21 cellular contexts compared by ENCODE assay signal in the genomic region with DNA sequence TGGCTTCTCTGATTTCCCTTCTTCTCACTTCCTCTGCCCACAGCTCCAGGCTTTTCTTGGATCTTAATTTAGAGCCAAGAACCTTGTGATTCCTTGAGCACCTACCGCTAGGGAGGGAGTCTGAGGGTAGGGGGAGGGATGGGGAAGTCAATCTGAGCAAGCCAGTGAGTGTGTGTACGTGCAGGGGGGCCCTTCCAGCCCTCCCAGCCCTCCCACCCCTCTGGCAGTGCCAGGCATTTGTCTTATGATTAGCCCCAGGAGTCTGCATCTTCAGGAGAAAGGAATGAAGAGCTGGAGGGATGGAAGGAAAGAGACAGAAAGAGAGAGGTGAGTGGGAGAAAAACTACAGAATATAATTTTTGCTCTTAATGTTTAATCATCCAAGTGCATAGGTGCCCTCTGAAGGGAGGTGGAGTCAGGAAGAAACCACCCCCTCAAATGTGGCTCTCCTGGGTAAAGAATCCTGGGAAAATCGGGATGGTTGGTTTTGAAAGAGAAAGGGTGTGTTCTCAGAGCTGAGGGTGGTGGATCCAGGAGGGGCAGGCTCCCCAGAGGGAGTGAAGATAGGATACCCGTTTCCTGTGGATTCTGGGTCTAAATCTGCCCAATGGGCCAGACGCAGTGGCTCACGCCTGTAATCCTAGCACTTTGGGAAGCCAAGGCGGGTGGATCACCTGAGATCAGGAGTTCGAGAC. TPM values are rescaled to one million over a fixed set of nuclear protein-coding genes. Genes with fewer than 3 reads are reported as not detected.
DNase-seq lines count a peak whose midpoint lies in the region; ATAC-seq and TF ChIP-seq lines count a peak whose summit lies in the region.
"Had no signal": no experiment of that assay in that cellular context is flagged by ENCODE, and none has a peak within 500 bp of the region (broad histone marks: within the 10 kb centered on the region; RNA-seq: fewer than 3 reads in every experiment).

No MANE protein-coding gene starts in this region.

- H3K4me3 ChIP-seq in tibial nerve = no peak overlapping the region
- H3K4me3 ChIP-seq in lower lobe of right lung = no peak overlapping the region
- H3K4me3 ChIP-seq in vagina = no peak overlapping the region
- no peak overlapping the region for H3K4me3 ChIP-seq in ascending aorta
- H3K4me3 ChIP-seq: esophagus muscularis mucosa, lung had no signal

- CTCF ChIA-PET in activated B cell treated with CpG ODN at 0.5 μM for 24 hours (lab: Charles Lee) = interaction anchor here (0.9 to 1.2 kb wide), 8 partner anchors 14 to 145 kb away, joined by 3 to 5 read pairs (median 3); partner anchors contain the start of gene COPS7A

- H3K4me1 Mint-ChIP-seq in activated naive CD8-positive, alpha-beta T cell treated with anti-CD3 and anti-CD28 coated beads, Interleukin-2, amount 10 ng/mL, durations not matched to agents 7 days and 5 days = peaks cover 27% of the 10 kb centered on the region
- H3K4me1 Mint-ChIP-seq in activated naive CD8-positive, alpha-beta T cell treated with anti-CD3 and anti-CD28 coated beads, Interleukin-2, amount 50 U/mL, for 24 hours = peaks cover 28% of the 10 kb centered on the region
- H3K4me1 Mint-ChIP-seq in activated B cell treated with CpG ODN at 0.5 μM for 24 hours = peaks cover 60% of the 10 kb centered on the region
- H3K4me1 Mint-ChIP-seq in naive thymus-derived CD8-positive, alpha-beta T cell = peaks cover 14 to 45% (median 35%) of the 10 kb centered on the region in 4 donors

- DNase-seq in activated naive CD8-positive, alpha-beta T cell treated with anti-CD3 and anti-CD28 coated beads, Interleukin-2, amount 10 ng/mL, durations not matched to agents 7 days and 5 days = peak; percentile 11
- DNase-seq in activated naive CD8-positive, alpha-beta T cell treated with anti-CD3 and anti-CD28 coated beads, Interleukin-2, amount 50 U/mL, for 24 hours = no peak
- DNase-seq in activated B cell treated with CpG ODN at 0.5 μM for 24 hours (no peak), tibial nerve (ENCODE audit: low spot score in 2 of 2) (no peak), lower lobe of right lung (no peak), vagina (ENCODE audit: extremely low spot score in 2 of 2) (no peak), ascending aorta (ENCODE audit: low spot score in 2 of 2) (no peak)
- no peak for DNase-seq in naive thymus-derived CD8-positive, alpha-beta T cell
- DNase-seq: COR-L47, NCI-H187 treated with DMSO at 0.1 percent for 48 hours, NCI-H510A had no signal

- H3K36me3 Mint-ChIP-seq in activated naive CD8-positive, alpha-beta T cell treated with anti-CD3 and anti-CD28 coated beads, Interleukin-2, amount 10 ng/mL, durations not matched to agents 7 days and 5 days = no peaks in the 10 kb centered on the region
- H3K36me3 Mint-ChIP-seq in activated naive CD8-positive, alpha-beta T cell treated with anti-CD3 and anti-CD28 coated beads, Interleukin-2, amount 50 U/mL, for 24 hours (ENCODE audit: low read depth) = no peaks in the 10 kb centered on the region
- H3K36me3 Mint-ChIP-seq in activated B cell treated with CpG ODN at 0.5 μM for 24 hours (ENCODE audit: low read depth) = no peaks in the 10 kb centered on the region
- peaks cover 0 to 9% (median 0%) of the 10 kb centered on the region in 3 donors for H3K36me3 Mint-ChIP-seq in naive thymus-derived CD8-positive, alpha-beta T cell
- H3K36me3 Mint-ChIP-seq: activated naive CD4-positive, alpha-beta T cell treated with anti-CD3 and anti-CD28 coated beads, Interleukin-2, amount 10 ng/mL, durations not matched to agents 7 days and 5 days had no signal

- no peak for ATAC-seq in activated naive CD8-positive, alpha-beta T cell treated with anti-CD3 and anti-CD28 coated beads, Interleukin-2, amount 10 ng/mL, durations not matched to agents 7 days and 5 days (ENCODE audit: low read depth)
- ATAC-seq in activated naive CD8-positive, alpha-beta T cell treated with anti-CD3 and anti-CD28 coated beads, Interleukin-2, amount 50 U/mL, for 24 hours = no peak
- ATAC-seq in activated B cell treated with CpG ODN at 0.5 μM for 24 hours (ENCODE audit: low read depth) (no peak), lower lobe of right lung (no peak)
- ATAC-seq in naive thymus-derived CD8-positive, alpha-beta T cell = no peak
- ATAC-seq: Right ventricle myocardium inferior had no signal

- WGBS in tibial nerve, 2 donors = 54 to 66% methylated on average over 8 of the region's 8 CpGs

- H3K9me3 ChIP-seq in tibial nerve (no peaks in the 10 kb centered on the region), lower lobe of right lung (no peaks in the 10 kb centered on the region), vagina (no peaks in the 10 kb centered on the region), ascending aorta (no peaks in the 10 kb centered on the region)
- H3K9me3 ChIP-seq: esophagus muscularis mucosa had no signal

- H3K9me3 Mint-ChIP-seq in activated naive CD8-positive, alpha-beta T cell treated with anti-CD3 and anti-CD28 coated beads, Interleukin-2, amount 10 ng/mL, durations not matched to agents 7 days and 5 days = no peaks in the 10 kb centered on the region
- H3K9me3 Mint-ChIP-seq in activated naive CD8-positive, alpha-beta T cell treated with anti-CD3 and anti-CD28 coated beads, Interleukin-2, amount 50 U/mL, for 24 hours = no peaks in the 10 kb centered on the region
- H3K9me3 Mint-ChIP-seq in activated B cell treated with CpG ODN at 0.5 μM for 24 hours = no peaks in the 10 kb centered on the region
- no peaks in the 10 kb centered on the region for H3K9me3 Mint-ChIP-seq in naive thymus-derived CD8-positive, alpha-beta T cell
- H3K9me3 Mint-ChIP-seq: activated naive CD4-positive, alpha-beta T cell treated with anti-CD3 and anti-CD28 coated beads, Interleukin-2, amount 10 ng/mL, durations not matched to agents 7 days and 5 days; natural killer cell treated with Interleukin-12 subunit alpha and Interleukin-12 subunit beta and Interleukin-15 and Interleukin-18, amount 100 ng/mL, for 72 hours; T-helper 1 cell treated with Interleukin-12 subunit alpha and Interleukin-12 subunit beta and Interleukin-4 antibody, amounts not matched to agents 30 μg/mL and 1 μg/mL, for 36 hours had no signal

- H3K27me3 ChIP-seq in tibial nerve = peaks cover 5 to 64% of the 10 kb centered on the region in 2 donors
- peaks cover 61% of the 10 kb centered on the region for H3K27me3 ChIP-seq in lower lobe of right lung (ENCODE audit: low read depth)
- H3K27me3 ChIP-seq in vagina = no peaks in the 10 kb centered on the region
- H3K27me3 ChIP-seq in ascending aorta = no peaks in the 10 kb centered on the region

- TF ChIP-seq CTCF in activated B cell treated with CpG ODN at 0.5 μM for 24 hours (IDR thresholded peaks at IDR 0.05) = no peak
- no peak for TF ChIP-seq CTCF in tibial nerve (IDR thresholded peaks at IDR 0.05)
- TF ChIP-seq CTCF in lower lobe of right lung (IDR thresholded peaks at IDR 0.05) = no peak
- no peak for TF ChIP-seq CTCF in vagina (IDR thresholded peaks at IDR 0.05)
- no peak for TF ChIP-seq CTCF in ascending aorta (IDR thresholded peaks at IDR 0.05)

- no peak overlapping the region for H3K27ac ChIP-seq in tibial nerve
- H3K27ac ChIP-seq in lower lobe of right lung = no peak overlapping the region
- H3K27ac ChIP-seq in vagina = no peak overlapping the region
- H3K27ac ChIP-seq in ascending aorta = no peak overlapping the region
- H3K27ac ChIP-seq: esophagus muscularis mucosa had no signal

- no peak for TF ChIP-seq EP300 in tibial nerve (IDR thresholded peaks at IDR 0.05)

- H3K4me1 ChIP-seq in tibial nerve (peaks cover 0 to 17% (median 14%) of the 10 kb centered on the region in 4 donors), lower lobe of right lung (peaks cover 11% of the 10 kb centered on the region), vagina (peaks cover 13% of the 10 kb centered on the region), ascending aorta (peaks cover 0 to 8% of the 10 kb centered on the region in 2 donors)

- H3K4me3 Mint-ChIP-seq in activated naive CD8-positive, alpha-beta T cell treated with anti-CD3 and anti-CD28 coated beads, Interleukin-2, amount 10 ng/mL, durations not matched to agents 7 days and 5 days = no peak overlapping the region
- no peak overlapping the region for H3K4me3 Mint-ChIP-seq in activated naive CD8-positive, alpha-beta T cell treated with anti-CD3 and anti-CD28 coated beads, Interleukin-2, amount 50 U/mL, for 24 hours
- H3K4me3 Mint-ChIP-seq in activated B cell treated with CpG ODN at 0.5 μM for 24 hours = no peak overlapping the region
- H3K4me3 Mint-ChIP-seq in naive thymus-derived CD8-positive, alpha-beta T cell = peak overlapping the region in 9 of 10 donors; percentile 10 to 87 (median 45)

- intact Hi-C loops in activated B cell treated with CpG ODN at 0.5 μM for 24 hours (cut with micrococcal nuclease) (loop anchor here (1.0 kb wide), 1 partner anchor 144 kb away; no protein-coding TSS in a partner anchor), lower lobe of right lung (cut with DNase I) (no loop called here), vagina (cut with DNase I) (no loop called here), ascending aorta (cut with DNase I) (no loop called here)

- peaks cover 56% of the 10 kb centered on the region for H3K27me3 Mint-ChIP-seq in activated naive CD8-positive, alpha-beta T cell treated with anti-CD3 and anti-CD28 coated beads, Interleukin-2, amount 10 ng/mL, durations not matched to agents 7 days and 5 days
- peaks cover 45% of the 10 kb centered on the region for H3K27me3 Mint-ChIP-seq in activated naive CD8-positive, alpha-beta T cell treated with anti-CD3 and anti-CD28 coated beads, Interleukin-2, amount 50 U/mL, for 24 hours
- H3K27me3 Mint-ChIP-seq in activated B cell treated with CpG ODN at 0.5 μM for 24 hours = peaks cover 25% of the 10 kb centered on the region
- H3K27me3 Mint-ChIP-seq in naive thymus-derived CD8-positive, alpha-beta T cell = peaks cover 20 to 41% (median 32%) of the 10 kb centered on the region in 5 donors

- H3K36me3 ChIP-seq in tibial nerve = no peaks in the 10 kb centered on the region
- no peaks in the 10 kb centered on the region for H3K36me3 ChIP-seq in lower lobe of right lung
- no peaks in the 10 kb centered on the region for H3K36me3 ChIP-seq in vagina
- peaks cover 0 to 3% of the 10 kb centered on the region in 2 donors for H3K36me3 ChIP-seq in ascending aorta
- H3K36me3 ChIP-seq: esophagus muscularis mucosa had no signal

- H3K27ac Mint-ChIP-seq in activated naive CD8-positive, alpha-beta T cell treated with anti-CD3 and anti-CD28 coated beads, Interleukin-2, amount 10 ng/mL, durations not matched to agents 7 days and 5 days = no peak overlapping the region
- H3K27ac Mint-ChIP-seq in activated naive CD8-positive, alpha-beta T cell treated with anti-CD3 and anti-CD28 coated beads, Interleukin-2, amount 50 U/mL, for 24 hours = no peak overlapping the region
- peak overlapping the region; percentile 31 for H3K27ac Mint-ChIP-seq in activated B cell treated with CpG ODN at 0.5 μM for 24 hours
- peak overlapping the region in 5 of 10 donors; percentile 4 to 77 (median 65) for H3K27ac Mint-ChIP-seq in naive thymus-derived CD8-positive, alpha-beta T cell
- H3K27ac Mint-ChIP-seq: activated CD8-positive, alpha-beta memory T cell treated with anti-CD3 and anti-CD28 coated beads, Interleukin-2, amount 10 ng/mL, durations not matched to agents 7 days and 5 days; activated naive CD4-positive, alpha-beta T cell treated with anti-CD3 and anti-CD28 coated beads, Interleukin-2, amount 10 ng/mL, durations not matched to agents 7 days and 5 days; T-helper 1 cell treated with Interleukin-12 subunit alpha and Interleukin-12 subunit beta and Interleukin-4 antibody, amounts not matched to agents 30 μg/mL and 1 μg/mL, for 36 hours had no signal

- POLR2A ChIA-PET in activated naive CD8-positive, alpha-beta T cell treated with anti-CD3 and anti-CD28 coated beads, Interleukin-2, amount 10 ng/mL, durations not matched to agents 7 days and 5 days (lab: Charles Lee) = interaction anchor here (2.3 kb wide), 1 partner anchor 10 kb away, joined by 14 read pairs; the partner anchor contains the start of gene ZNF384
- POLR2A ChIA-PET in activated B cell treated with CpG ODN at 0.5 μM for 24 hours (lab: Charles Lee) = interaction anchor here (0.6 to 2.7 kb wide), 4 partner anchors 9 to 54 kb away, joined by 3 to 23 read pairs (median 10); partner anchors contain the start of genes COPS7A, MLF2 and ZNF384
- POLR2A ChIA-PET in naive thymus-derived CD8-positive, alpha-beta T cell (lab: Charles Lee) = interaction anchor here (1.2 kb wide), 1 partner anchor 9 kb away, joined by 8 read pairs; the partner anchor contains the start of gene ZNF384

- TF ChIP-seq POLR2A in tibial nerve (IDR thresholded peaks at IDR 0.05) (no peak), vagina (IDR thresholded peaks at IDR 0.05) (no peak)

RNA-seq across cellular contexts. Expression of gene PIANP, which starts 2.1 kb away (rescaled TPM):
- total RNA-seq in activated naive CD8-positive, alpha-beta T cell treated with anti-CD3 and anti-CD28 coated beads, Interleukin-2, amount 10 ng/mL, durations not matched to agents 7 days and 5 days = 1 to 10 TPM in 1 of 2 experiments, under 1 TPM in 1; 0.75 to 1.1 TPM
- total RNA-seq in activated B cell treated with CpG ODN at 0.5 μM for 24 hours (0.24 and 0.40 TPM in 2 replicates), tibial nerve (under 1 TPM in 2 of 4 donors, not detected in 2; 0.21 to 0.39 TPM), lower lobe of right lung (0.18 TPM), vagina (5.6 TPM), ascending aorta (not detected)
- total RNA-seq in naive thymus-derived CD8-positive, alpha-beta T cell = 1 to 10 TPM in 1 of 2 experiments, under 1 TPM in 1; 0.41 to 1.2 TPM
- polyA plus RNA-seq in naive thymus-derived CD8-positive, alpha-beta T cell = under 1 TPM in 2 of 3 donors, not detected in 1; 0.06 to 0.30 TPM
- total RNA-seq: activated CD8-positive, alpha-beta memory T cell treated with anti-CD3 and anti-CD28 coated beads, Interleukin-2, amount 10 ng/mL, durations not matched to agents 7 days and 5 days; bronchial epithelial cell; dermis microvascular lymphatic vessel endothelial cell; glomerular endothelial cell had no signal

RNA-seq across cellular contexts. Expression of gene ZNF384, which starts 9.3 kb away (rescaled TPM):
- total RNA-seq in activated naive CD8-positive, alpha-beta T cell treated with anti-CD3 and anti-CD28 coated beads, Interleukin-2, amount 10 ng/mL, durations not matched to agents 7 days and 5 days = 10 to 100 TPM; 79.5 to 88.2 TPM
- total RNA-seq in activated B cell treated with CpG ODN at 0.5 μM for 24 hours (81.7 and 98.6 TPM in 2 replicates), tibial nerve (10 to 100 TPM; 26.2 to 52.5 (median 38.2) TPM), lower lobe of right lung (48.7 TPM), vagina (31.9 TPM), ascending aorta (15.1 TPM)
- total RNA-seq in naive thymus-derived CD8-positive, alpha-beta T cell = 10 to 100 TPM; 90.5 to 94.8 TPM
- polyA plus RNA-seq in naive thymus-derived CD8-positive, alpha-beta T cell = 10 to 100 TPM; 17.6 to 39.6 (median 26.3) TPM

RNA-seq across cellular contexts. Expression of gene COPS7A, which starts 25.3 kb away (rescaled TPM):
- total RNA-seq in activated naive CD8-positive, alpha-beta T cell treated with anti-CD3 and anti-CD28 coated beads, Interleukin-2, amount 10 ng/mL, durations not matched to agents 7 days and 5 days = 10 to 100 TPM; 29.8 to 35.6 TPM
- total RNA-seq in activated B cell treated with CpG ODN at 0.5 μM for 24 hours (28.1 and 35.8 TPM in 2 replicates), tibial nerve (10 to 100 TPM; 46.9 to 74.4 (median 70.0) TPM), lower lobe of right lung (55.1 TPM), vagina (35.4 TPM), ascending aorta (221 TPM)
- 10 to 100 TPM; 27.0 to 35.4 TPM for total RNA-seq in naive thymus-derived CD8-positive, alpha-beta T cell
- 10 to 100 TPM; 34.9 to 42.4 (median 36.2) TPM for polyA plus RNA-seq in naive thymus-derived CD8-positive, alpha-beta T cell

RNA-seq across cellular contexts. Expression of gene ING4, which starts 35.6 kb away (rescaled TPM):
- total RNA-seq in activated naive CD8-positive, alpha-beta T cell treated with anti-CD3 and anti-CD28 coated beads, Interleukin-2, amount 10 ng/mL, durations not matched to agents 7 days and 5 days = 10 to 100 TPM; 46.9 to 49.3 TPM
- total RNA-seq in activated B cell treated with CpG ODN at 0.5 μM for 24 hours (31.6 and 39.2 TPM in 2 replicates), tibial nerve (10 to 100 TPM; 32.6 to 52.5 (median 45.3) TPM), lower lobe of right lung (41.3 TPM), vagina (45.7 TPM), ascending aorta (2.6 TPM)
- total RNA-seq in naive thymus-derived CD8-positive, alpha-beta T cell = 10 to 100 TPM; 81.2 to 90.6 TPM
- polyA plus RNA-seq in naive thymus-derived CD8-positive, alpha-beta T cell = 10 to 100 TPM; 89.5 to 99.6 (median 90.6) TPM

RNA-seq across cellular contexts. Expression of gene ACRBP, which starts 51.3 kb away (rescaled TPM):
- 1 to 10 TPM; 8.0 to 8.8 TPM for total RNA-seq in activated naive CD8-positive, alpha-beta T cell treated with anti-CD3 and anti-CD28 coated beads, Interleukin-2, amount 10 ng/mL, durations not matched to agents 7 days and 5 days
- total RNA-seq in activated B cell treated with CpG ODN at 0.5 μM for 24 hours (5.4 and 7.7 TPM in 2 replicates), tibial nerve (1 to 10 TPM in 3 of 4 donors, under 1 TPM in 1; 0.30 to 2.4 (median 2.0) TPM), lower lobe of right lung (7.2 TPM), vagina (0.74 TPM), ascending aorta (10.6 TPM)
- 10 to 100 TPM; 13.8 to 14.3 TPM for total RNA-seq in naive thymus-derived CD8-positive, alpha-beta T cell
- under 1 TPM in 2 of 3 donors, not detected in 1; 0.43 to 0.50 TPM for polyA plus RNA-seq in naive thymus-derived CD8-positive, alpha-beta T cell

Comparison
In these comparisons a context has a peak if more than half of its experiments do, and no peak if none do; other contexts are left out.
1. H3K4me3 Mint-ChIP-seq: peak in naive thymus-derived CD8-positive, alpha-beta T cell (9 of 10); none in activated naive CD8-positive, alpha-beta T cell treated with anti-CD3 and anti-CD28 coated beads, Interleukin-2, amount 10 ng/mL, durations not matched to agents 7 days and 5 days (single experiment), activated naive CD8-positive, alpha-beta T cell treated with anti-CD3 and anti-CD28 coated beads, Interleukin-2, amount 50 U/mL, for 24 hours (single experiment) and activated B cell treated with CpG ODN at 0.5 μM for 24 hours (single experiment).